In genomic region chr1:27366411-27367159, GRCh38 we compare ENCODE assay signal across 8 cellular contexts. TPM values are rescaled to one million over a fixed set of nuclear protein-coding genes. Genes with fewer than 3 reads are reported as not detected.
DNase-seq lines count a peak whose midpoint lies in the region; ATAC-seq, FAIRE-seq and TF ChIP-seq lines count a peak whose summit lies in the region.

MAP3K6 (minus strand) TSS chr1:27366961; CDS start chr1:27366597, 364 bp downstream.

- H3K4me3 ChIP-seq in AG04450 (ENCODE audit: low read depth, low read length) (peak within 1 kb of the TSS; percentile 74), cardiac muscle cell (peak within 1 kb of the TSS; percentile 52)

- DNase-seq in AG04450 (ENCODE audit: low read depth, low spot score), result peak; percentile 18
- peak; percentile 78 for DNase-seq in GM13977 (ENCODE audit: low spot score)
- DNase-seq in RCC 7860 (ENCODE audit: low spot score), result peak; percentile 65
- DNase-seq in amniotic stem cell (lab: John Stamatoyannopoulos, UW), result peak; percentile 63
- peak; percentile 82 to 84 for DNase-seq in cardiac muscle cell (ENCODE audit: low read depth in 1 of 2, low spot score in 1 of 2)
- DNase-seq in omental fat pad (ENCODE audit: low spot score), result peak; percentile 63

- ATAC-seq in omental fat pad (ENCODE audit: low FRiP score) (peak; percentile 88), HG02884 (IDR thresholded peaks at IDR 0.05; ENCODE audit: unreplicated experiment) (no peak)

- H3K27me3 ChIP-seq in AG04450 (ENCODE audit: control insufficient read depth, insufficient read depth, low read length) (no peaks in the 10 kb centered on the region), cardiac muscle cell (no peaks in the 10 kb centered on the region)

- no peaks in the 10 kb centered on the region for H3K36me3 ChIP-seq in cardiac muscle cell

- CTCF ChIA-PET in AG04450 (lab: Charles Lee), result interaction anchor here (0.6 to 5.3 kb wide), 16 partner anchors 9 to 1618 kb away, joined by 3 to 75 read pairs (median 6); partner anchors contain the start of genes AHDC1 and CD164L2

- no peak for FAIRE-seq in RCC 7860 (lab: Jason Lieb, UNC)

- H3K27ac ChIP-seq in AG04450 (ENCODE audit: low read depth, low read length) (peak within 1 kb of the TSS; percentile 92), cardiac muscle cell (peak within 1 kb of the TSS; percentile 80)

- peaks cover 3% of the 10 kb centered on the region for H3K4me1 ChIP-seq in cardiac muscle cell (ENCODE audit: low read depth)

- TF ChIP-seq RAD21 in Ishikawa (IDR thresholded peaks at IDR 0.05; ENCODE audit: low read depth), result peak; percentile 14; the same call in 1 of the 2 replicates

- TF ChIP-seq EP300 in Ishikawa (IDR thresholded peaks at IDR 0.05; ENCODE audit: borderline replicate concordance), result no peak; the same call in 1 of the 2 replicates

- no peaks in the 10 kb centered on the region; the same call in 1 of the 2 replicates for H3K9me3 ChIP-seq in AG04450 (ENCODE audit: control insufficient read depth, insufficient read depth, low read length)
- H3K9me3 ChIP-seq in cardiac muscle cell (ENCODE audit: low read depth), result no peaks in the 10 kb centered on the region

- POLR2A ChIA-PET in AG04450 (lab: Yijun Ruan, JAX), result interaction anchor here (0.6 to 2.5 kb wide), 9 partner anchors 11 to 255 kb away, joined by 3 to 27 read pairs (median 3); no protein-coding TSS in a partner anchor

- TF ChIP-seq CTCF in AG04450 (IDR thresholded peaks at IDR 0.05; ENCODE audit: low read depth, low read length) (peak; percentile 35), GM13977 (IDR thresholded peaks at IDR 0.05; ENCODE audit: extremely low read depth, insufficient read depth, missing control alignments) (peak; percentile 67), cardiac muscle cell (IDR thresholded peaks at IDR 0.05; ENCODE audit: low read depth, low read length) (peak; percentile 37), omental fat pad (IDR thresholded peaks at IDR 0.05) (no peak)

- in situ Hi-C loops in GM13977 (cut with MboI; ENCODE audit: low pct_unique_long_range_greater_than_20kb, low sequenced_read_pairs, unreplicated experiment), result no loop called here

TF ChIP-seq in Ishikawa, 13 proteins besides CTCF, POLR2A, EP300 and RAD21:
- TF ChIP-seq NFIC (IDR thresholded peaks at IDR 0.05), result 0 out of 2 replicates have a peak, but pooled peaks have one; percentile 8
- TF ChIP-seq YY1 (IDR thresholded peaks at IDR 0.05; ENCODE audit: low read depth), result 0 out of 2 replicates have a peak, but pooled peaks have one; percentile 8
- TF ChIP-seq FOXM1 (IDR thresholded peaks at IDR 0.05; ENCODE audit: borderline replicate concordance, low read depth), result no peak
- TF ChIP-seq TAF1 (IDR thresholded peaks at IDR 0.05; ENCODE audit: low read depth), result peak; percentile 67
- no peak for TF ChIP-seq ZBTB7A (IDR thresholded peaks at IDR 0.05; ENCODE audit: low read depth)
- peak; percentile 25; the same call in 1 of the 2 replicates for TF ChIP-seq EGR1 (IDR thresholded peaks at IDR 0.05)
- TF ChIP-seq MAX (IDR thresholded peaks at IDR 0.05), result peak; percentile 1; the same call in 1 of the 2 replicates
- TF ChIP-seq USF1 (IDR thresholded peaks at IDR 0.05), result 0 out of 2 replicates have a peak, but pooled peaks have one; percentile 1
TF ChIP-seq in Ishikawa: peak in this region for 6.

RNA-seq across cellular contexts. Expression of gene MAP3K6, which starts in this region (rescaled TPM):
- polyA plus RNA-seq in AG04450 (2011; rRNA removed), result 7.6 TPM in 2 replicates
- 9.3 and 13.7 TPM in 2 replicates for polyA minus RNA-seq in AG04450 (2011; rRNA and poly(A)+ RNA removed)
- 13.6 and 17.1 TPM in 2 replicates for total RNA-seq in cardiac muscle cell
- polyA plus RNA-seq in cardiac muscle cell, result 12.7 and 17.8 TPM in 2 replicates
- total RNA-seq in omental fat pad, result 100 to 1,000 TPM in 1 of 4 donors, 10 to 100 TPM in 3; 26.8 to 129 (median 43.4) TPM

Comparison
In these comparisons a context has a peak if more than half of its experiments do, and no peak if none do; other contexts are left out.
1. DNase-seq: peak in every context shown above with its lines; median percentile 83 in cardiac muscle cell; 78 in GM13977; 65 in RCC 7860; 63 in amniotic stem cell; 63 in omental fat pad; 18 in AG04450.
2. CTCF ChIP-seq: peak in AG04450 (single experiment), GM13977 (single experiment) and cardiac muscle cell (single experiment); none in omental fat pad (0 of 3).